ENCODE assay signal across 9 cellular contexts in genomic region chr10:80207768-80208385, GRCh38. TPM values are rescaled to one million over a fixed set of nuclear protein-coding genes. Genes with fewer than 3 reads are reported as not detected.
A peak's percentile ranks its signal among the peaks of the same experiment; 100 is the strongest.
DNase-seq lines count a peak whose midpoint lies in the region; ATAC-seq, FAIRE-seq and TF ChIP-seq lines count a peak whose summit lies in the region.
"Had no signal": no experiment of that assay in that cellular context is flagged by ENCODE, and none has a peak within 500 bp of the region (broad histone marks: within the 10 kb centered on the region; RNA-seq: fewer than 3 reads in every experiment).

No MANE protein-coding gene starts in this region.

- no peaks in the 10 kb centered on the region for H3K9me3 ChIP-seq in lung (ENCODE audit: control insufficient read depth in 2 of 2, insufficient read depth in 1 of 2, low read length in 1 of 2)
- no peaks in the 10 kb centered on the region for H3K9me3 ChIP-seq in thoracic aorta

- TF ChIP-seq CTCF in bronchial epithelial cell (IDR thresholded peaks at IDR 0.05; ENCODE audit: insufficient read depth, low read length, severe bottlenecking) (no peak), lung (IDR thresholded peaks at IDR 0.05; ENCODE audit: control extremely low read depth, extremely low read depth) (no peak), thoracic aorta (IDR thresholded peaks at IDR 0.05) (no peak)

- H3K36me3 ChIP-seq in bronchial epithelial cell (ENCODE audit: control insufficient read depth, insufficient read depth, low read length) (no peaks in the 10 kb centered on the region), lung (ENCODE audit: control insufficient read depth in 2 of 2, insufficient read depth in 2 of 2, low read length in 2 of 2) (no peaks in the 10 kb centered on the region), thoracic aorta (no peaks in the 10 kb centered on the region)

- 76 to 87% methylated on average over 15 of the region's 15 CpGs for WGBS in lung, 2 donors

- peak; percentile 70 for DNase-seq in HT-29 (ENCODE audit: low spot score)
- DNase-seq in bronchial epithelial cell (ENCODE audit: low read depth), result no peak
- no peak for DNase-seq in lung (ENCODE audit: low spot score)
- DNase-seq in thoracic aorta (ENCODE audit: low spot score), result no peak
- no peak for DNase-seq in SKM-1 treated with dmso at 0.1 percent for 144 hours (lab: John Stamatoyannopoulos, UW; ENCODE audit: unreplicated experiment)
- DNase-seq in NCI-H1436 (lab: John Stamatoyannopoulos, UW), result no peak
- DNase-seq in occipital lobe (lab: John Stamatoyannopoulos, UW), result no peak
- no peak for DNase-seq in DMS153 treated with DMSO at 0.1 percent for 48 hours (lab: John Stamatoyannopoulos, UW; ENCODE audit: unreplicated experiment)
- DNase-seq: OCI-M1 had no signal

- FAIRE-seq in bronchial epithelial cell (lab: Jason Lieb, UNC), result no peak

- no peak for ATAC-seq in lung (ENCODE audit: insufficient read depth, low FRiP score)
- no peak for ATAC-seq in thoracic aorta (ENCODE audit: insufficient number of reproducible peaks, low FRiP score, low read depth)

- H3K4me3 ChIP-seq in bronchial epithelial cell (ENCODE audit: low read depth, low read length) (peak overlapping the region; percentile 33), lung (no peak overlapping the region), thoracic aorta (peak overlapping the region; percentile 75)

- H3K4me1 ChIP-seq in lung (ENCODE audit: control insufficient read depth in 2 of 2, insufficient read depth in 2 of 2, low read length in 2 of 2) (peaks cover 4 to 9% of the 10 kb centered on the region in 2 donors), thoracic aorta (ENCODE audit: control insufficient read depth in 1 of 2, low read depth in 2 of 2) (peaks cover 21 to 51% of the 10 kb centered on the region in 2 donors)

- H3K27ac ChIP-seq in lung (ENCODE audit: low read depth in 1 of 2, low read length in 1 of 2), result peak overlapping the region; percentile 80 to 95
- peak overlapping the region; percentile 98 for H3K27ac ChIP-seq in thoracic aorta

- H3K27me3 ChIP-seq in bronchial epithelial cell (ENCODE audit: control insufficient read depth, insufficient read depth, low read length) (no peaks in the 10 kb centered on the region), lung (ENCODE audit: control insufficient read depth, insufficient read depth) (no peaks in the 10 kb centered on the region), thoracic aorta (replicated peaks; ENCODE audit: insufficient read depth) (no peaks in the 10 kb centered on the region)

RNA-seq across cellular contexts. Expression of gene ANXA11, which starts 2.5 kb away (rescaled TPM):
- total RNA-seq in HT-29 (2014; rRNA removed; shearing (Covaris generic)), result 305 and 311 TPM in 2 replicates
- total RNA-seq in bronchial epithelial cell (22.1 and 31.7 TPM in 2 replicates), lung (100 to 1,000 TPM in 1 of 2 donors, 10 to 100 TPM in 1; 97.7 to 282 TPM), thoracic aorta (100 to 1,000 TPM; 130 to 198 TPM), occipital lobe (2.3 TPM)
- polyA plus RNA-seq in lung, result 100 to 1,000 TPM; 135 to 404 TPM
